13 cellular contexts compared by ENCODE assay signal in genomic region chr6:21371676-21372161, GRCh38.
DNase-seq lines count a peak whose midpoint lies in the region; ATAC-seq, FAIRE-seq and TF ChIP-seq lines count a peak whose summit lies in the region.
"Had no signal": no experiment of that assay in that cellular context is flagged by ENCODE, and none has a peak within 500 bp of the region (broad histone marks: within the 10 kb centered on the region; RNA-seq: fewer than 3 reads in every experiment).

No MANE protein-coding gene starts in this region.

- TF ChIP-seq EP300 in A549 (IDR thresholded peaks at IDR 0.05), result no peak

- H3K9me3 ChIP-seq in A549 (no peaks in the 10 kb centered on the region), body of pancreas (no peaks in the 10 kb centered on the region)

- peak in 1 of 2 experiments; percentile 47 for DNase-seq in A549 (ENCODE audit: low read depth in 1 of 2, low spot score in 1 of 2)
- peak; percentile 19 for DNase-seq in LHCN-M2 (ENCODE audit: low read depth)
- peak; percentile 7 for DNase-seq in fibroblast of gingiva (ENCODE audit: low read depth)
- DNase-seq in NCI-H345 (lab: John Stamatoyannopoulos, UW), result no peak
- DNase-seq in body of pancreas, result no peak
- DNase-seq in NCI-H69 (lab: John Stamatoyannopoulos, UW), result no peak
- DNase-seq: caudate nucleus, GDM1, H9, head of caudate nucleus, NCI-H1105 had no signal

- POLR2A ChIA-PET in A549 (lab: Yijun Ruan, JAX), result interaction anchor here (0.5 to 0.7 kb wide), 3 partner anchors 10 to 222 kb away, joined by 3 to 11 read pairs (median 4); partner anchors contain the start of gene SOX4

- CTCF ChIA-PET in A549 (lab: Yijun Ruan, JAX), result interaction anchor here (0.6 kb wide), 1 partner anchor 36 kb away, joined by 3 read pairs; no protein-coding TSS in a partner anchor

- H3K27me3 ChIP-seq in body of pancreas, result no peaks in the 10 kb centered on the region

- peak in 1 of 2 experiments; percentile 46; a peak in 2 of 6 replicates for ATAC-seq in A549
- no peak for ATAC-seq in body of pancreas
- no peak for ATAC-seq in GM21825 (IDR thresholded peaks at IDR 0.05; ENCODE audit: unreplicated experiment)

- H3K27me3 Mint-ChIP-seq in nephron (ENCODE audit: low read depth), result peaks cover 6% of the 10 kb centered on the region

- H3K4me3 Mint-ChIP-seq in nephron, result no peak overlapping the region
- H3K4me3 Mint-ChIP-seq: H9 had no signal

- WGBS in A549 (ENCODE audit: missing lambda C conversion rate), result 25% methylated on average over 6 of the region's 6 CpGs
- 54 to 57% methylated on average over 6 of the region's 6 CpGs for WGBS in body of pancreas, 2 donors

- TF ChIP-seq RAD21 in A549 (conservative IDR thresholded peaks at IDR 0.05 in 1 of 2, IDR thresholded peaks at IDR 0.05 in 1 of 2), result no peak

- no peak overlapping the region for H3K4me3 ChIP-seq in A549
- no peak overlapping the region for H3K4me3 ChIP-seq in body of pancreas

- TF ChIP-seq CTCF in A549 (IDR thresholded peaks at IDR 0.05), result no peak
- TF ChIP-seq CTCF in nephron (IDR thresholded peaks at IDR 0.05; ENCODE audit: unreplicated experiment in 3 of 3), result no peak
- TF ChIP-seq CTCF in body of pancreas (IDR thresholded peaks at IDR 0.05), result no peak

- intact Hi-C loops in body of pancreas (cut with DNase I), result no loop called here

- H3K27ac ChIP-seq in A549 (peak overlapping the region; percentile 48 to 74; a peak in 4 of 6 replicates), body of pancreas (no peak overlapping the region)

- peak overlapping the region; percentile 50 to 89 (median 77) for H3K27ac Mint-ChIP-seq in nephron

- H3K36me3 Mint-ChIP-seq in nephron (ENCODE audit: low read depth), result peaks cover 3% of the 10 kb centered on the region

- H3K4me2 ChIP-seq in A549, result peak overlapping the region; percentile 57

- peaks cover 23% of the 10 kb centered on the region for H3K4me1 Mint-ChIP-seq in nephron

- no peak for FAIRE-seq in A549 (lab: Jason Lieb, UNC)

- no peak for TF ChIP-seq POLR2A in A549 (IDR thresholded peaks at IDR 0.05; ENCODE audit: low read length)
- TF ChIP-seq POLR2A in body of pancreas (IDR thresholded peaks at IDR 0.05), result no peak

- no peaks in the 10 kb centered on the region for H3K9me3 Mint-ChIP-seq in nephron
- H3K9me3 Mint-ChIP-seq: H9 had no signal

- peaks cover 11% of the 10 kb centered on the region for H3K4me1 ChIP-seq in A549
- H3K4me1 ChIP-seq in body of pancreas, result no peaks in the 10 kb centered on the region

- H3K36me3 ChIP-seq in body of pancreas (replicated peaks in 1 of 2; ENCODE audit: insufficient read depth in 1 of 2, low read depth in 2 of 2), result no peaks in the 10 kb centered on the region

TF ChIP-seq in A549, 52 proteins besides CTCF, POLR2A, EP300 and RAD21:
- no peak for TF ChIP-seq ZFP36 (IDR thresholded peaks at IDR 0.05; ENCODE audit: borderline replicate concordance, partially characterized antibody)
- no peak for TF ChIP-seq ATOH8 (CRISPR knock-in tag; IDR thresholded peaks at IDR 0.05; ENCODE audit: low read depth)
- TF ChIP-seq CEBPB (IDR thresholded peaks at IDR 0.05), result no peak
- no peak for TF ChIP-seq GATA3 (IDR thresholded peaks at IDR 0.05; ENCODE audit: borderline replicate concordance)
- TF ChIP-seq TFCP2L1 (CRISPR knock-in tag; IDR thresholded peaks at IDR 0.05), result no peak
- TF ChIP-seq RNF2 (IDR thresholded peaks at IDR 0.05; ENCODE audit: borderline replicate concordance, low read depth), result no peak
- no peak for TF ChIP-seq HES2 (IDR thresholded peaks at IDR 0.05)
- no peak for TF ChIP-seq EHF (CRISPR knock-in tag; IDR thresholded peaks at IDR 0.05)
- no peak for TF ChIP-seq SREBF2 (IDR thresholded peaks at IDR 0.05)
- no peak for TF ChIP-seq EHMT2 (IDR thresholded peaks at IDR 0.05; ENCODE audit: low read depth)
- no peak for TF ChIP-seq REST (IDR thresholded peaks at IDR 0.05)
- TF ChIP-seq TP53 (CRISPR knock-in tag; IDR thresholded peaks at IDR 0.05), result no peak
- TF ChIP-seq, protein P1, sequence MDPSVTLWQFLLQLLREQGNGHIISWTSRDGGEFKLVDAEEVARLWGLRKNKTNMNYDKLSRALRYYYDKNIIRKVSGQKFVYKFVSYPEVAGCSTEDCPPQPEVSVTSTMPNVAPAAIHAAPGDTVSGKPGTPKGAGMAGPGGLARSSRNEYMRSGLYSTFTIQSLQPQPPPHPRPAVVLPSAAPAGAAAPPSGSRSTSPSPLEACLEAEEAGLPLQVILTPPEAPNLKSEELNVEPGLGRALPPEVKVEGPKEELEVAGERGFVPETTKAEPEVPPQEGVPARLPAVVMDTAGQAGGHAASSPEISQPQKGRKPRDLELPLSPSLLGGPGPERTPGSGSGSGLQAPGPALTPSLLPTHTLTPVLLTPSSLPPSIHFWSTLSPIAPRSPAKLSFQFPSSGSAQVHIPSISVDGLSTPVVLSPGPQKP (IDR thresholded peaks at IDR 0.05; ENCODE audit: low read depth, low read length), result no peak
- TF ChIP-seq ZNF302 (CRISPR knock-in tag; IDR thresholded peaks at IDR 0.05), result no peak
- TF ChIP-seq MAZ (IDR thresholded peaks at IDR 0.05; ENCODE audit: borderline replicate concordance, low read depth, low read length), result no peak

Comparison
In these comparisons a context has a peak if more than half of its experiments do, and no peak if none do; other contexts are left out.
1. DNase-seq: peak in LHCN-M2 (single experiment) and fibroblast of gingiva (single experiment); none in NCI-H345 (single experiment), body of pancreas (0 of 4) and NCI-H69 (single experiment).
2. H3K27ac ChIP-seq: peak in A549 (2 of 2); none in body of pancreas (0 of 4).